Comparison of ENCODE assay signal across 1 cellular context in genomic region chr1:6386371-6386949, GRCh38.
TF ChIP-seq lines count a peak whose summit lies in the region.

No MANE protein-coding gene starts in this region.

TF ChIP-seq in H1, 55 proteins besides CTCF, POLR2A, EP300 and RAD21:
- TF ChIP-seq HDAC6 (IDR thresholded peaks at IDR 0.05; ENCODE audit: low read depth, low read length) (no peak), PHF8 (conservative IDR thresholded peaks at IDR 0.05; ENCODE audit: low read depth, low read length) (no peak), E2F6 (IDR thresholded peaks at IDR 0.05) (no peak), RXRA (IDR thresholded peaks at IDR 0.05; ENCODE audit: insufficient read depth, low read depth, low read length) (no peak), TEAD4 (IDR thresholded peaks at IDR 0.05; ENCODE audit: low read depth, low read length) (no peak), KDM4A (IDR thresholded peaks at IDR 0.05; ENCODE audit: low read depth, low read length, severe bottlenecking) (no peak), SP2 (IDR thresholded peaks at IDR 0.05; ENCODE audit: low read length) (no peak), GABPA (IDR thresholded peaks at IDR 0.05; ENCODE audit: borderline replicate concordance, insufficient read depth, low read length) (no peak), TAF1 (IDR thresholded peaks at IDR 0.05; ENCODE audit: low read depth, low read length) (no peak)
- TF ChIP-seq, protein P1, sequence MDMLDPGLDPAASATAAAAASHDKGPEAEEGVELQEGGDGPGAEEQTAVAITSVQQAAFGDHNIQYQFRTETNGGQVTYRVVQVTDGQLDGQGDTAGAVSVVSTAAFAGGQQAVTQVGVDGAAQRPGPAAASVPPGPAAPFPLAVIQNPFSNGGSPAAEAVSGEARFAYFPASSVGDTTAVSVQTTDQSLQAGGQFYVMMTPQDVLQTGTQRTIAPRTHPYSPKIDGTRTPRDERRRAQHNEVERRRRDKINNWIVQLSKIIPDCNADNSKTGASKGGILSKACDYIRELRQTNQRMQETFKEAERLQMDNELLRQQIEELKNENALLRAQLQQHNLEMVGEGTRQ (IDR thresholded peaks at IDR 0.05; ENCODE audit: low read length): no peak
